Comparison of ENCODE assay signal across 29 cellular contexts in the genomic region with DNA sequence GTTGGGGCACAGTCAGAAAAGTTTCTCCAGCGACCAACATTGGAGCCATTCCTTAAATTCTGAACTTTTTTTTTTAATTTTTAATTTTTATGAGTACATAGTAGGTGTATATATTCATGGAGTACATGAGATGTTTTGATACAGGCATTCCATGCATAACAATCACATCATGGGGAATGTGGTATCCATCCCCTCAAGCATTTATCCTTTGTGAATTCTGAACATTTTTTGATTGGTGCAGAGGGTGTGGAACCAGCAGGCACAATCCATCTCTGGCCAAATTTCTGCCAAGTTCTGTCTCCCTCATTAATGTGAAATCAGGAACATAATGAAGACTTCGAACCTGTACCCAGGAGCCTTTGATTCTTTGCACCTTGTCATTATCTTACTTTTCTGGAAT.
"Had no signal": no experiment of that assay in that cellular context is flagged by ENCODE, and none has a peak within 500 bp of the region (broad histone marks: within the 10 kb centered on the region; RNA-seq: fewer than 3 reads in every experiment).

No MANE protein-coding gene starts in this region.

- H3K4me1 Mint-ChIP-seq: activated CD4-positive, alpha-beta T cell treated with anti-CD3 and anti-CD28 coated beads for 36 hours; activated CD4-positive, alpha-beta T cell treated with anti-CD3 and anti-CD28 coated beads, Interleukin-2, amount 10 ng/mL, durations not matched to agents 24 days and 14 days; brain; endodermal cell had no signal

- H3K4me1 ChIP-seq: adrenal gland, breast epithelium had no signal

- H3K9me3 Mint-ChIP-seq: activated CD4-positive, alpha-beta memory T cell treated with anti-CD3 and anti-CD28 coated beads for 36 hours; activated CD4-positive, alpha-beta T cell treated with anti-CD3 and anti-CD28 coated beads, Interleukin-2, amount 10 ng/mL, durations not matched to agents 24 days and 14 days; activated T-cell treated with anti-CD3 and anti-CD28 coated beads, Interleukin-2, amount 50 U/mL, for 24 hours; dendritic cell treated with granulocyte-macrophage colony-stimulating factor and Interleukin-4, amounts not matched to agents 40 ng/mL and 50 ng/mL, for 4 days had no signal

- H3K27ac ChIP-seq: adrenal gland, breast epithelium, cardiac muscle cell, coronary artery, dorsolateral prefrontal cortex had no signal

- ATAC-seq: activated CD4-positive, alpha-beta T cell treated with anti-CD3 and anti-CD28 coated beads for 36 hours; activated T-cell treated with anti-CD3 and anti-CD28 coated beads, Interleukin-2, amount 50 U/mL, for 72 hours; esophagus mucosa had no signal

- H3K4me3 Mint-ChIP-seq: activated CD4-positive, alpha-beta memory T cell treated with anti-CD3 and anti-CD28 coated beads for 36 hours; activated CD4-positive, alpha-beta T cell treated with anti-CD3 and anti-CD28 coated beads for 36 hours; activated CD4-positive, alpha-beta T cell treated with anti-CD3 and anti-CD28 coated beads, Interleukin-2, amount 10 ng/mL, durations not matched to agents 24 days and 14 days; activated naive CD8-positive, alpha-beta T cell; activated T-cell treated with anti-CD3 and anti-CD28 coated beads, Interleukin-2, amount 50 U/mL, for 24 hours; activated T-cell treated with anti-CD3 and anti-CD28 coated beads, Interleukin-2, amount 50 U/mL, for 72 hours; brain; dendritic cell treated with granulocyte-macrophage colony-stimulating factor and Interleukin-4, amounts not matched to agents 40 ng/mL and 50 ng/mL, for 4 days; endodermal cell had no signal

- H3K4me3 ChIP-seq: adrenal gland, breast epithelium, cardiac muscle cell, coronary artery, dorsolateral prefrontal cortex had no signal

- H3K36me3 Mint-ChIP-seq: activated CD4-positive, alpha-beta memory T cell treated with anti-CD3 and anti-CD28 coated beads for 36 hours; activated naive CD8-positive, alpha-beta T cell; brain had no signal

- H3K27me3 ChIP-seq: cardiac muscle cell had no signal

- DNase-seq: activated CD4-positive, alpha-beta memory T cell treated with anti-CD3 and anti-CD28 coated beads for 36 hours; activated CD4-positive, alpha-beta T cell treated with anti-CD3 and anti-CD28 coated beads for 36 hours; activated CD4-positive, alpha-beta T cell treated with anti-CD3 and anti-CD28 coated beads, Interleukin-2, amount 10 ng/mL, durations not matched to agents 24 days and 14 days; activated CD4-positive, CD25-positive, alpha-beta regulatory T cell; activated CD4-positive, CD25-positive, alpha-beta regulatory T cell treated with anti-CD3 and anti-CD28 coated beads, Interleukin-2, amount 50 U/mL, for 72 hours; activated CD8-positive, alpha-beta memory T cell treated with anti-CD3 and anti-CD28 coated beads, Interleukin-2, amount 50 U/mL, for 48 hours; activated gamma-delta T cell; activated naive CD4-positive, alpha-beta T cell treated with anti-CD3 and anti-CD28 coated beads, Interleukin-2, amount 50 U/mL, for 16 hours; activated naive CD4-positive, alpha-beta T cell treated with Interleukin-2 at 50 U/mL for 16 hours; activated T-cell treated with anti-CD3 and anti-CD28 coated beads for 4 hours; activated T-cell treated with anti-CD3 and anti-CD28 coated beads, Interleukin-2, amount 50 U/mL, for 24 hours; activated T-cell treated with anti-CD3 and anti-CD28 coated beads, Interleukin-2, amount 50 U/mL, for 72 hours; adrenal gland; amygdala; aorta; central memory CD4-positive, alpha-beta T cell; dorsolateral prefrontal cortex; effector memory CD4-positive, alpha-beta T cell; endodermal cell; foreskin fibroblast; head of caudate nucleus; T-helper 2 cell had no signal

- H3K36me3 ChIP-seq: adrenal gland, breast epithelium, cardiac muscle cell had no signal

- H3K27me3 Mint-ChIP-seq: activated CD4-positive, alpha-beta memory T cell treated with anti-CD3 and anti-CD28 coated beads for 36 hours; activated CD4-positive, alpha-beta T cell treated with anti-CD3 and anti-CD28 coated beads, Interleukin-2, amount 10 ng/mL, durations not matched to agents 24 days and 14 days; activated naive CD8-positive, alpha-beta T cell; dendritic cell treated with granulocyte-macrophage colony-stimulating factor and Interleukin-4, amounts not matched to agents 40 ng/mL and 50 ng/mL, for 4 days had no signal

- H3K9me3 ChIP-seq: adrenal gland, breast epithelium had no signal

- H3K27ac Mint-ChIP-seq: activated CD4-positive, alpha-beta memory T cell treated with anti-CD3 and anti-CD28 coated beads for 36 hours; activated CD4-positive, alpha-beta T cell treated with anti-CD3 and anti-CD28 coated beads for 36 hours; activated CD4-positive, alpha-beta T cell treated with anti-CD3 and anti-CD28 coated beads, Interleukin-2, amount 10 ng/mL, durations not matched to agents 24 days and 14 days; activated naive CD8-positive, alpha-beta T cell; activated T-cell treated with anti-CD3 and anti-CD28 coated beads, Interleukin-2, amount 50 U/mL, for 24 hours; activated T-cell treated with anti-CD3 and anti-CD28 coated beads, Interleukin-2, amount 50 U/mL, for 72 hours; brain; dendritic cell treated with granulocyte-macrophage colony-stimulating factor and Interleukin-4, amounts not matched to agents 40 ng/mL and 50 ng/mL, for 4 days; endodermal cell had no signal
